In the genomic region with DNA sequence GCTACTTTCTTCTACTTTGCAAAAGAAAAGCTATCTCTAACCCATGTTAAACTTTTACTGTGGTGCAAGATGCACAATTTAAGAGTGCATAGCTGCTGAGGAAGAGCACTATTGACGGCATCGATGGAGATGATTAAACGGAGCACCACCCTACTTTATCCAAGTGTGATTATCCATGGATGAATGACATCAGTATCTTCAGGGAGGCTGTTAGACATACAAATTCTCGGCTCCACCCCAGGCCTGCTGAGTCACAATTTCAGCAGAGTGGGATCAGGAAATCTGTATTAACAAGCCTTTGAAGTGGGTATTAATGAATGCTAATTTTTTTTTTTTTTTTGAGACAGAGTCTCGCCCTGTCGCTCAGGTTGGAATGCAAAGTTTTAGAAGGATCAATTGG, we compare ENCODE assay signal across 2 cellular contexts.
TF ChIP-seq lines count a peak whose summit lies in the region.

No MANE protein-coding gene starts in this region.

TF ChIP-seq in GM23338, 12 proteins besides CTCF, POLR2A, EP300 and RAD21 (continued from another document):
- TF ChIP-seq, protein P1, sequence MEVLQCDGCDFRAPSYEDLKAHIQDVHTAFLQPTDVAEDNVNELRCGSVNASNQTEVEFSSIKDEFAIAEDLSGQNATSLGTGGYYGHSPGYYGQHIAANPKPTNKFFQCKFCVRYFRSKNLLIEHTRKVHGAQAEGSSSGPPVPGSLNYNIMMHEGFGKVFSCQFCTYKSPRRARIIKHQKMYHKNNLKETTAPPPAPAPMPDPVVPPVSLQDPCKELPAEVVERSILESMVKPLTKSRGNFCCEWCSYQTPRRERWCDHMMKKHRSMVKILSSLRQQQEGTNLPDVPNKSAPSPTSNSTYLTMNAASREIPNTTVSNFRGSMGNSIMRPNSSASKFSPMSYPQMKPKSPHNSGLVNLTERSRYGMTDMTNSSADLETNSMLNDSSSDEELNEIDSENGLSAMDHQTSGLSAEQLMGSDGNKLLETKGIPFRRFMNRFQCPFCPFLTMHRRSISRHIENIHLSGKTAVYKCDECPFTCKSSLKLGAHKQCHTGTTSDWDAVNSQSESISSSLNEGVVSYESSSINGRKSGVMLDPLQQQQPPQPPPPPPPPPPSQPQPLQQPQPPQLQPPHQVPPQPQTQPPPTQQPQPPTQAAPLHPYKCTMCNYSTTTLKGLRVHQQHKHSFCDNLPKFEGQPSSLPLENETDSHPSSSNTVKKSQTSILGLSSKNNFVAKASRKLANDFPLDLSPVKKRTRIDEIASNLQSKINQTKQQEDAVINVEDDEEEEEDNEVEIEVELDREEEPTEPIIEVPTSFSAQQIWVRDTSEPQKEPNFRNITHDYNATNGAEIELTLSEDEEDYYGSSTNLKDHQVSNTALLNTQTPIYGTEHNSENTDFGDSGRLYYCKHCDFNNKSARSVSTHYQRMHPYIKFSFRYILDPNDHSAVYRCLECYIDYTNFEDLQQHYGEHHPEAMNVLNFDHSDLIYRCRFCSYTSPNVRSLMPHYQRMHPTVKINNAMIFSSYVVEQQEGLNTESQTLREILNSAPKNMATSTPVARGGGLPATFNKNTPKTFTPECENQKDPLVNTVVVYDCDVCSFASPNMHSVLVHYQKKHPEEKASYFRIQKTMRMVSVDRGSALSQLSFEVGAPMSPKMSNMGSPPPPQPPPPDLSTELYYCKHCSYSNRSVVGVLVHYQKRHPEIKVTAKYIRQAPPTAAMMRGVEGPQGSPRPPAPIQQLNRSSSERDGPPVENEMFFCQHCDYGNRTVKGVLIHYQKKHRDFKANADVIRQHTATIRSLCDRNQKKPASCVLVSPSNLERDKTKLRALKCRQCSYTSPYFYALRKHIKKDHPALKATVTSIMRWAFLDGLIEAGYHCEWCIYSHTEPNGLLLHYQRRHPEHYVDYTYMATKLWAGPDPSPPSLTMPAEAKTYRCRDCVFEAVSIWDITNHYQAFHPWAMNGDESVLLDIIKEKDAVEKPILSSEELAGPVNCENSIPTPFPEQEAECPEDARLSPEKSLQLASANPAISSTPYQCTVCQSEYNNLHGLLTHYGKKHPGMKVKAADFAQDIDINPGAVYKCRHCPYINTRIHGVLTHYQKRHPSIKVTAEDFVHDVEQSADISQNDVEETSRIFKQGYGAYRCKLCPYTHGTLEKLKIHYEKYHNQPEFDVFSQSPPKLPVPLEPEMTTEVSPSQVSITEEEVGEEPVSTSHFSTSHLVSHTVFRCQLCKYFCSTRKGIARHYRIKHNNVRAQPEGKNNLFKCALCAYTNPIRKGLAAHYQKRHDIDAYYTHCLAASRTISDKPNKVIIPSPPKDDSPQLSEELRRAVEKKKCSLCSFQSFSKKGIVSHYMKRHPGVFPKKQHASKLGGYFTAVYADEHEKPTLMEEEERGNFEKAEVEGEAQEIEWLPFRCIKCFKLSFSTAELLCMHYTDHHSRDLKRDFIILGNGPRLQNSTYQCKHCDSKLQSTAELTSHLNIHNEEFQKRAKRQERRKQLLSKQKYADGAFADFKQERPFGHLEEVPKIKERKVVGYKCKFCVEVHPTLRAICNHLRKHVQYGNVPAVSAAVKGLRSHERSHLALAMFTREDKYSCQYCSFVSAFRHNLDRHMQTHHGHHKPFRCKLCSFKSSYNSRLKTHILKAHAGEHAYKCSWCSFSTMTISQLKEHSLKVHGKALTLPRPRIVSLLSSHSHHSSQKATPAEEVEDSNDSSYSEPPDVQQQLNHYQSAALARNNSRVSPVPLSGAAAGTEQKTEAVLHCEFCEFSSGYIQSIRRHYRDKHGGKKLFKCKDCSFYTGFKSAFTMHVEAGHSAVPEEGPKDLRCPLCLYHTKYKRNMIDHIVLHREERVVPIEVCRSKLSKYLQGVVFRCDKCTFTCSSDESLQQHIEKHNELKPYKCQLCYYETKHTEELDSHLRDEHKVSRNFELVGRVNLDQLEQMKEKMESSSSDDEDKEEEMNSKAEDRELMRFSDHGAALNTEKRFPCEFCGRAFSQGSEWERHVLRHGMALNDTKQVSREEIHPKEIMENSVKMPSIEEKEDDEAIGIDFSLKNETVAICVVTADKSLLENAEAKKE (CRISPR knock-in tag; IDR thresholded peaks at IDR 0.05), result no peak
- TF ChIP-seq ETS1 (IDR thresholded peaks at IDR 0.05) (no peak), REST (IDR thresholded peaks at IDR 0.05; ENCODE audit: unreplicated experiment) (no peak), EZH2phosphoT487 (IDR thresholded peaks at IDR 0.05; ENCODE audit: unreplicated experiment) (no peak), EZH2 (IDR thresholded peaks at IDR 0.05; ENCODE audit: low read depth, unreplicated experiment) (no peak), NANOG (IDR thresholded peaks at IDR 0.05; ENCODE audit: borderline replicate concordance) (no peak), ZNF114 (CRISPR knock-in tag; IDR thresholded peaks at IDR 0.05) (no peak)

TF ChIP-seq in WTC11, 78 proteins besides CTCF, POLR2A, EP300 and RAD21 (continued from another document):
- TF ChIP-seq, protein P2, sequence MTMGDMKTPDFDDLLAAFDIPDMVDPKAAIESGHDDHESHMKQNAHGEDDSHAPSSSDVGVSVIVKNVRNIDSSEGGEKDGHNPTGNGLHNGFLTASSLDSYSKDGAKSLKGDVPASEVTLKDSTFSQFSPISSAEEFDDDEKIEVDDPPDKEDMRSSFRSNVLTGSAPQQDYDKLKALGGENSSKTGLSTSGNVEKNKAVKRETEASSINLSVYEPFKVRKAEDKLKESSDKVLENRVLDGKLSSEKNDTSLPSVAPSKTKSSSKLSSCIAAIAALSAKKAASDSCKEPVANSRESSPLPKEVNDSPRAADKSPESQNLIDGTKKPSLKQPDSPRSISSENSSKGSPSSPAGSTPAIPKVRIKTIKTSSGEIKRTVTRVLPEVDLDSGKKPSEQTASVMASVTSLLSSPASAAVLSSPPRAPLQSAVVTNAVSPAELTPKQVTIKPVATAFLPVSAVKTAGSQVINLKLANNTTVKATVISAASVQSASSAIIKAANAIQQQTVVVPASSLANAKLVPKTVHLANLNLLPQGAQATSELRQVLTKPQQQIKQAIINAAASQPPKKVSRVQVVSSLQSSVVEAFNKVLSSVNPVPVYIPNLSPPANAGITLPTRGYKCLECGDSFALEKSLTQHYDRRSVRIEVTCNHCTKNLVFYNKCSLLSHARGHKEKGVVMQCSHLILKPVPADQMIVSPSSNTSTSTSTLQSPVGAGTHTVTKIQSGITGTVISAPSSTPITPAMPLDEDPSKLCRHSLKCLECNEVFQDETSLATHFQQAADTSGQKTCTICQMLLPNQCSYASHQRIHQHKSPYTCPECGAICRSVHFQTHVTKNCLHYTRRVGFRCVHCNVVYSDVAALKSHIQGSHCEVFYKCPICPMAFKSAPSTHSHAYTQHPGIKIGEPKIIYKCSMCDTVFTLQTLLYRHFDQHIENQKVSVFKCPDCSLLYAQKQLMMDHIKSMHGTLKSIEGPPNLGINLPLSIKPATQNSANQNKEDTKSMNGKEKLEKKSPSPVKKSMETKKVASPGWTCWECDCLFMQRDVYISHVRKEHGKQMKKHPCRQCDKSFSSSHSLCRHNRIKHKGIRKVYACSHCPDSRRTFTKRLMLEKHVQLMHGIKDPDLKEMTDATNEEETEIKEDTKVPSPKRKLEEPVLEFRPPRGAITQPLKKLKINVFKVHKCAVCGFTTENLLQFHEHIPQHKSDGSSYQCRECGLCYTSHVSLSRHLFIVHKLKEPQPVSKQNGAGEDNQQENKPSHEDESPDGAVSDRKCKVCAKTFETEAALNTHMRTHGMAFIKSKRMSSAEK (CRISPR knock-in tag; IDR thresholded peaks at IDR 0.05; ENCODE audit: borderline replicate concordance), result no peak
- TF ChIP-seq FOXJ3 (CRISPR knock-in tag; IDR thresholded peaks at IDR 0.05; ENCODE audit: borderline replicate concordance), result no peak
- no peak for TF ChIP-seq MAX (CRISPR knock-in tag; IDR thresholded peaks at IDR 0.05)
- TF ChIP-seq ZNF671 (CRISPR knock-in tag; IDR thresholded peaks at IDR 0.05), result no peak
- no peak for TF ChIP-seq ERG (CRISPR knock-in tag; IDR thresholded peaks at IDR 0.05)
- TF ChIP-seq FOXP1 (CRISPR knock-in tag; IDR thresholded peaks at IDR 0.05; ENCODE audit: borderline replicate concordance), result no peak
- TF ChIP-seq GABPB1 (CRISPR knock-in tag; IDR thresholded peaks at IDR 0.05), result no peak
- TF ChIP-seq KAT7 (CRISPR knock-in tag; IDR thresholded peaks at IDR 0.05; ENCODE audit: borderline replicate concordance), result no peak
- no peak for TF ChIP-seq FOXK1 (CRISPR knock-in tag; IDR thresholded peaks at IDR 0.05)
